ENCODE assay signal across 8 cellular contexts in the genomic region with DNA sequence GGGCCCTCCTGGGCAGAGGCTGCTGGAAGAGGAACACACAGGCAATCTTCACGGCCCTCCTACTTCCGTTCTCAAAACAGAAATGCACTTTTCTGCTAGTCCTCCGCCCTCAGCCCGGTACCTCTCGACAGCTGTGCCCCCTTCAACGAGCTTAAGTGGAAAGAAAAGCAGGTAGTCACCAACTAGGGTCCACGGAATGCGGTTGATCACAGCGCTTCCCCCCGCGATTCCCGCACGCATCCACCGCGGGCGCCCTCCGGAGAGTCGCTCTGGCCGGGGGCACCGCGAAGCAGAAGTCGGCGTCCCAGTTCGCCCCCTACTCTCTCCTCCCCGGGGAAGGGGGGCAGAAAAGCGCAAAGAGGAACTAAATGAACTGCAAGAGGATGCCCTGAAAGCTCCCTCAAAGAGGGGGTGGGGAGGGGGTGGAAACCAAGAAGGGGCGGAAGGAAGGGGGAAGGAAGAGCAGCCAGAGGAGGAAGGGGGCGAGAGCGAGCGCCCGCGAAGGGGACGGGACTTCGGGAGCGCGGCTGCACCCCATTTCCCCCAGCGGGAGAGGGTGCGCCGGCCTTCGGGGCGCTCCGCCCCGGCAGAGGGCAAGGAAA. TPM values are rescaled to one million over a fixed set of nuclear protein-coding genes. Genes with fewer than 3 reads are reported as not detected.
DNase-seq lines count a peak whose midpoint lies in the region; ATAC-seq and TF ChIP-seq lines count a peak whose summit lies in the region.

No MANE protein-coding gene starts in this region.

- no peaks in the 10 kb centered on the region for H4K20me1 ChIP-seq in OCI-LY1 (ENCODE audit: insufficient read depth, low read length)

- WGBS in esophagus squamous epithelium, 2 donors = 0% methylated on average over 22 to 29 of the region's 43 CpGs

- TF ChIP-seq POLR2A in esophagus squamous epithelium (IDR thresholded peaks at IDR 0.05) = no peak

- no peaks in the 10 kb centered on the region for H3K27me3 Mint-ChIP-seq in naive thymus-derived CD8-positive, alpha-beta T cell
- no peaks in the 10 kb centered on the region for H3K27me3 Mint-ChIP-seq in stimulated activated naive B cell treated with anti-CD40 and anti-IgM and Interleukin-4, amounts not matched to agents 10 μg/mL and 1 μg/mL and 100 μg/mL, for 72 hours

- no peak for TF ChIP-seq CTCF in OCI-LY1 (IDR thresholded peaks at IDR 0.05; ENCODE audit: low read length)
- no peak for TF ChIP-seq CTCF in esophagus squamous epithelium (IDR thresholded peaks at IDR 0.05)

- H3K4me3 ChIP-seq in OCI-LY1 (ENCODE audit: low read depth, low read length, poor library complexity, severe bottlenecking) (peak overlapping the region; percentile 76), esophagus squamous epithelium (peak overlapping the region; percentile 93 to 100 (median 94))

- peak overlapping the region; percentile 77 for H3K9ac ChIP-seq in OCI-LY1 (ENCODE audit: low read length)

- peak; percentile 15 for ATAC-seq in HG03066 (IDR thresholded peaks at IDR 0.05; ENCODE audit: low read depth, unreplicated experiment)
- ATAC-seq in naive thymus-derived CD8-positive, alpha-beta T cell = peak; percentile 13 to 21
- ATAC-seq in stimulated activated naive B cell treated with anti-CD40 and anti-IgM and Interleukin-4, amounts not matched to agents 10 μg/mL and 1 μg/mL and 100 μg/mL, for 72 hours (replicated peaks) = peak; percentile 28 to 30

- DNase-seq in NCI-H2107 treated with DMSO at 0.1 percent for 48 hours (lab: John Stamatoyannopoulos, UW; ENCODE audit: unreplicated experiment) = peak; percentile 68
- no peak for DNase-seq in NCI-H2107 (lab: John Stamatoyannopoulos, UW)
- DNase-seq in activated T-cell treated with anti-CD3 and anti-CD28 coated beads, Interleukin-2, amount 50 U/mL, for 48 hours = peak; percentile 65 to 68
- DNase-seq in esophagus squamous epithelium (lab: John Stamatoyannopoulos, UW) = no peak
- peak; percentile 38 to 80 (median 52) for DNase-seq in naive thymus-derived CD8-positive, alpha-beta T cell
- DNase-seq in stimulated activated naive B cell treated with anti-CD40 and anti-IgM and Interleukin-4, amounts not matched to agents 10 μg/mL and 1 μg/mL and 100 μg/mL, for 72 hours = peak; percentile 50

- no peaks in the 10 kb centered on the region for H3K9me3 Mint-ChIP-seq in naive thymus-derived CD8-positive, alpha-beta T cell
- H3K9me3 Mint-ChIP-seq in stimulated activated naive B cell treated with anti-CD40 and anti-IgM and Interleukin-4, amounts not matched to agents 10 μg/mL and 1 μg/mL and 100 μg/mL, for 72 hours = no peaks in the 10 kb centered on the region

- peak overlapping the region; percentile 51 to 95 (median 90) for H3K27ac Mint-ChIP-seq in naive thymus-derived CD8-positive, alpha-beta T cell
- H3K27ac Mint-ChIP-seq in stimulated activated naive B cell treated with anti-CD40 and anti-IgM and Interleukin-4, amounts not matched to agents 10 μg/mL and 1 μg/mL and 100 μg/mL, for 72 hours = peak overlapping the region; percentile 96

- H3K27ac ChIP-seq in OCI-LY1 (ENCODE audit: low read depth, low read length, poor library complexity, severe bottlenecking) = peak overlapping the region; percentile 87
- H3K27ac ChIP-seq in esophagus squamous epithelium = peak overlapping the region; percentile 96 to 99 (median 98)

- no peaks in the 10 kb centered on the region for H3K27me3 ChIP-seq in OCI-LY1 (ENCODE audit: insufficient read depth, low read length)
- H3K27me3 ChIP-seq in esophagus squamous epithelium = no peaks in the 10 kb centered on the region

- peak overlapping the region; percentile 91 to 99 (median 94) for H3K4me3 Mint-ChIP-seq in naive thymus-derived CD8-positive, alpha-beta T cell
- peak overlapping the region; percentile 93 to 96 for H3K4me3 Mint-ChIP-seq in stimulated activated naive B cell treated with anti-CD40 and anti-IgM and Interleukin-4, amounts not matched to agents 10 μg/mL and 1 μg/mL and 100 μg/mL, for 72 hours

- H3F3A ChIP-seq in OCI-LY1 (ENCODE audit: insufficient read depth, low read length) = no peaks in the 10 kb centered on the region

- H3K4me2 ChIP-seq in OCI-LY1 (ENCODE audit: low read length) = peak overlapping the region; percentile 89

- H3K36me3 Mint-ChIP-seq in naive thymus-derived CD8-positive, alpha-beta T cell = no peaks in the 10 kb centered on the region
- H3K36me3 Mint-ChIP-seq in stimulated activated naive B cell treated with anti-CD40 and anti-IgM and Interleukin-4, amounts not matched to agents 10 μg/mL and 1 μg/mL and 100 μg/mL, for 72 hours = peaks cover 0 to 6% of the 10 kb centered on the region in 2 donors

- intact Hi-C loops in esophagus squamous epithelium (cut with DNase I) = no loop called here

- POLR2A ChIA-PET in naive thymus-derived CD8-positive, alpha-beta T cell (lab: Charles Lee) = interaction anchor here (0.7 to 3.0 kb wide), 7 partner anchors 14 to 171 kb away, joined by 3 to 14 read pairs (median 3); partner anchors contain the start of genes PPP1R2 and XXYLT1

- H3K79me2 ChIP-seq in OCI-LY1 (ENCODE audit: insufficient read depth, low read length) = peaks cover 48% of the 10 kb centered on the region

- H3K9me3 ChIP-seq in OCI-LY1 (ENCODE audit: low read length) (no peaks in the 10 kb centered on the region), esophagus squamous epithelium (no peaks in the 10 kb centered on the region)

- H3K36me3 ChIP-seq in OCI-LY1 (ENCODE audit: insufficient read depth, low read length) (no peaks in the 10 kb centered on the region), esophagus squamous epithelium (no peaks in the 10 kb centered on the region)

- H3K9me2 ChIP-seq in OCI-LY1 (ENCODE audit: low read depth, low read length) = no peaks in the 10 kb centered on the region

- peaks cover 54% of the 10 kb centered on the region for H3K4me1 ChIP-seq in OCI-LY1 (ENCODE audit: insufficient read depth, low read length, severe bottlenecking)
- H3K4me1 ChIP-seq in esophagus squamous epithelium = peaks cover 6 to 48% (median 22%) of the 10 kb centered on the region in 3 donors

- no peak overlapping the region for H2AFZ ChIP-seq in OCI-LY1 (ENCODE audit: low read length)

- H3K4me1 Mint-ChIP-seq in naive thymus-derived CD8-positive, alpha-beta T cell = peaks cover 22 to 65% (median 55%) of the 10 kb centered on the region in 4 donors
- H3K4me1 Mint-ChIP-seq in stimulated activated naive B cell treated with anti-CD40 and anti-IgM and Interleukin-4, amounts not matched to agents 10 μg/mL and 1 μg/mL and 100 μg/mL, for 72 hours = peaks cover 13 to 37% of the 10 kb centered on the region in 2 donors

RNA-seq across cellular contexts. Expression of gene ACAP2, which starts 0.7 kb away (rescaled TPM):
- 10 to 100 TPM; 46.7 to 71.5 (median 50.8) TPM for total RNA-seq in esophagus squamous epithelium
- total RNA-seq in naive thymus-derived CD8-positive, alpha-beta T cell = 10 to 100 TPM; 78.7 to 81.0 TPM
- polyA plus RNA-seq in naive thymus-derived CD8-positive, alpha-beta T cell = 10 to 100 TPM; 36.7 to 49.6 (median 49.5) TPM

Comparison
In these comparisons a context has a peak if more than half of its experiments do, and no peak if none do; other contexts are left out.
1. DNase-seq: peak in NCI-H2107 treated with DMSO at 0.1 percent for 48 hours (single experiment), activated T-cell treated with anti-CD3 and anti-CD28 coated beads, Interleukin-2, amount 50 U/mL, for 48 hours (2 of 2), naive thymus-derived CD8-positive, alpha-beta T cell (10 of 10) and stimulated activated naive B cell treated with anti-CD40 and anti-IgM and Interleukin-4, amounts not matched to agents 10 μg/mL and 1 μg/mL and 100 μg/mL, for 72 hours (single experiment); none in NCI-H2107 (single experiment) and esophagus squamous epithelium (single experiment).
2. Peak in every context shown above with its lines, with median percentiles within 50 percentile points of each other: ATAC-seq.